ENCODE assay signal across 8 cellular contexts in the genomic region with DNA sequence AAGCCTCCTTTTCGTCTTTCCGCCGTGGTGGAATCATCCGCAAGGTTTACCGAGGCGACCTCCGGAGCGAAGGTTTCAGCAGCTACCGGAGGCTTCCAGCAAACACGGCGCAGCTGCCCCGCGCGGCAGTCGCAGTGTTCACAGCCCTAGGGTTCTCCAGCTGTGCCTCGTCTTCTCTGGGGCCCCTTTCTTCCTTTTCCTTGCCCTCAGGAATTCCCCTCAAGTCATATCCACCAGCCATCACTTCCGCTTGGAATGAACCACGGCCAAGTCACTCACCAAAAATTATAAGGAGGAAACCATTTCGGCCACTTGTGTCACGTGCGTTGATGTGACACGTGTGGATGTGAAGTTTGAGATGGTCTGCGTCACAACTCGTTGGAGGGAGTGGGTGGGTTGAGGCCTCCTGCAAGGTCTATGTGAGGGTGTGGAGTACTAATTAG. TPM values are rescaled to one million over a fixed set of nuclear protein-coding genes. Genes with fewer than 3 reads are reported as not detected.
DNase-seq lines count a peak whose midpoint lies in the region; ATAC-seq and TF ChIP-seq lines count a peak whose summit lies in the region.

No MANE protein-coding gene starts in this region.

- H3K9ac ChIP-seq in NT2/D1 (ENCODE audit: insufficient read length, low read depth): peak overlapping the region; percentile 83

- H3K4me1 ChIP-seq in NT2/D1 (ENCODE audit: insufficient read depth, insufficient read length): no peaks in the 10 kb centered on the region

- peak; percentile 25 for ATAC-seq in GM21723 (IDR thresholded peaks at IDR 0.05; ENCODE audit: unreplicated experiment)

- in situ Hi-C loops in astrocyte of the spinal cord (cut with HindIII; ENCODE audit: low sequenced_read_pairs): no loop called here

- H3K4me3 ChIP-seq in NT2/D1 (ENCODE audit: insufficient read length, low read depth): peak overlapping the region; percentile 48
- peak overlapping the region; percentile 46 for H3K4me3 ChIP-seq in astrocyte of the spinal cord (ENCODE audit: low read depth, low read length)

- no peaks in the 10 kb centered on the region for H3K9me3 ChIP-seq in NT2/D1 (ENCODE audit: insufficient read depth, low read length)

- no peaks in the 10 kb centered on the region for H3K36me3 ChIP-seq in NT2/D1 (ENCODE audit: insufficient read depth, insufficient read length, low read length)

- TF ChIP-seq CTCF in astrocyte of the spinal cord (IDR thresholded peaks at IDR 0.05; ENCODE audit: low read depth, low read length): no peak

- DNase-seq in Daoy (ENCODE audit: low read depth): peak; percentile 83
- no peak for DNase-seq in NT2/D1 (ENCODE audit: low read depth, low spot score)
- DNase-seq in astrocyte of the spinal cord (ENCODE audit: low read depth, low spot score): no peak
- DNase-seq in kidney tubule cell (ENCODE audit: low spot score): peak; percentile 78
- peak in 2 of 3 experiments; percentile 47 to 65 for DNase-seq in stimulated activated CD4-positive, alpha-beta T cell treated with anti-CD3 and anti-CD28 coated beads, TNF-alpha, amount 100 ng/mL, for 24 hours (ENCODE audit: low read depth in 3 of 3)
- DNase-seq in NCI-H226: no peak
- no peak for DNase-seq in NK-92 treated with Interleukin-12 subunit alpha and Interleukin-12 subunit beta, amount 100 ng/mL, for 24 hours (lab: John Stamatoyannopoulos, UW)

- peaks cover 32% of the 10 kb centered on the region for H3K27me3 ChIP-seq in NT2/D1 (ENCODE audit: insufficient read depth, insufficient read length)

RNA-seq across cellular contexts. Expression of gene ERN1, which starts 0.6 kb away (rescaled TPM):
- total RNA-seq in Daoy (2014; rRNA removed; shearing (Covaris generic)): 5.2 and 13.5 TPM in 2 replicates

Comparison
In these comparisons a context has a peak if more than half of its experiments do, and no peak if none do; other contexts are left out.
1. DNase-seq: peak in Daoy (single experiment), kidney tubule cell (single experiment) and stimulated activated CD4-positive, alpha-beta T cell treated with anti-CD3 and anti-CD28 coated beads, TNF-alpha, amount 100 ng/mL, for 24 hours (2 of 3); none in NT2/D1 (single experiment), astrocyte of the spinal cord (single experiment), NCI-H226 (single experiment) and NK-92 treated with Interleukin-12 subunit alpha and Interleukin-12 subunit beta, amount 100 ng/mL, for 24 hours (single experiment).